Comparison of ENCODE assay signal across 8 cellular contexts in the genomic region with DNA sequence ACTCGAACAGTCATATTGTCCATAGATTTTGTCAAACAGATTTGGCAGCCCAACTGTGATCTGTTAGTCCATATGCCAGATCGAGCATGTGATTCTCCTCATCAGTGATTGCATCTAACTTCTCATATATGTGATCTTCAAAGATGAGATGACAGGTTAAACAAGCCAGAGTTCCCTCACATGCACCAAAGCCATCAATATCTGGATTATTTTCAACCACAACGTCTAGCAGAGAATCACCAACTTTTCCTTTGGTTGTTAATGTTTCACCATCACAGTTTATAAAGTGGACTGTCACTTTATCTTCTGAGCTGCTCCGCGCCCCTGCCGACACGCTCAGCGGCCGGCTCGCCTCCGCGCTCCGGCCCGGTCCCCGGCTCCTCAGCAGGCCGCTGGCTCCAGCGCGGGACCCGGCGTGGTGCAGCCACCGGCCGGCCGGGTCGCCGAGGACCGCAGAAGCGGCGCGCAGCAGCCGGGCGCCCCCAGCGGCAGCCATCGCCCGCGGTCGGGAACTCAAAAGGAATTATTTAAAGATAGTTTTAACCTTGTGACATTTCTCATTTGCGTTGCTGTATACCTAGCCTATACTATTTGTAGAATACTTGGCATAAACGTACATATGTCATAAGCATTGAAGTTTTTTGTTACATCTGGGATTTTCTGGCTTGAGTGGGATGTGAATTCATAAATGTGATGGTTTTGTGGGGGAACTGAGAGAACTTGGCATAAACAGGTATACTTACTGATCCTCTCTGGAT. TPM values are rescaled to one million over a fixed set of nuclear protein-coding genes. Genes with fewer than 3 reads are reported as not detected.
A peak's percentile ranks its signal among the peaks of the same experiment; 100 is the strongest.
DNase-seq lines count a peak whose midpoint lies in the region; ATAC-seq and TF ChIP-seq lines count a peak whose summit lies in the region.

No MANE protein-coding gene starts in this region.

- H3K36me3 Mint-ChIP-seq in glutamatergic neuron (ENCODE audit: unreplicated experiment): peaks cover 13% of the 10 kb centered on the region

- H3K36me3 ChIP-seq in BE2C: peaks cover 53% of the 10 kb centered on the region

- peaks cover 17% of the 10 kb centered on the region for H3K9me3 Mint-ChIP-seq in glutamatergic neuron (ENCODE audit: unreplicated experiment)

- no peaks in the 10 kb centered on the region for H3K9me3 ChIP-seq in BE2C

- peaks cover 25% of the 10 kb centered on the region for H3K4me1 Mint-ChIP-seq in glutamatergic neuron (ENCODE audit: low read depth, unreplicated experiment)

- H3K4me1 ChIP-seq in BE2C: peaks cover 6% of the 10 kb centered on the region; the same call in 1 of the 2 replicates

- H3K27me3 ChIP-seq in BE2C: no peaks in the 10 kb centered on the region

- H3K4me3 Mint-ChIP-seq in glutamatergic neuron (ENCODE audit: unreplicated experiment): peak overlapping the region; percentile 67

- peaks cover 8% of the 10 kb centered on the region for H3K27me3 Mint-ChIP-seq in glutamatergic neuron (ENCODE audit: unreplicated experiment)

- peak; percentile 73 for ATAC-seq in HG03280 (IDR thresholded peaks at IDR 0.05; ENCODE audit: unreplicated experiment)
- no peak for ATAC-seq in GM18873 (IDR thresholded peaks at IDR 0.05; ENCODE audit: low FRiP score, unreplicated experiment)

- H3K27ac Mint-ChIP-seq in glutamatergic neuron (ENCODE audit: unreplicated experiment): peak overlapping the region; percentile 79

- TF ChIP-seq CTCF in BE2C (IDR thresholded peaks at IDR 0.05; ENCODE audit: low read depth, low read length) (peak; percentile 36), glutamatergic neuron (IDR thresholded peaks at IDR 0.05; ENCODE audit: partially characterized antibody, unreplicated experiment) (no peak)

- no peak overlapping the region for H3K4me3 ChIP-seq in BE2C (ENCODE audit: low read depth, low read length)

- DNase-seq in BE2C (peak; percentile 60), glutamatergic neuron (peak; percentile 21), putamen (ENCODE audit: low spot score) (peak; percentile 47), DMS53 (lab: John Stamatoyannopoulos, UW) (no peak), epidermal melanocyte (ENCODE audit: insufficient read length, low spot score) (no peak)
- peak; percentile 8 for DNase-seq in activated T-helper 9 cell treated with anti-CD3 and anti-CD28 coated beads, Interleukin-2, amount 50 U/mL, for 16 hours (ENCODE audit: low read depth)

RNA-seq across cellular contexts. Expression of a gene that starts 40.1 kb away (rescaled TPM):
- 526 TPM for polyA plus RNA-seq in BE2C (2012; ENCODE audit: insufficient read depth, insufficient read length, low read depth)
- 185 TPM for total RNA-seq in glutamatergic neuron (ENCODE audit: unreplicated experiment)

Comparison
In these comparisons a context has a peak if more than half of its experiments do, and no peak if none do; other contexts are left out.
1. DNase-seq: peak in BE2C (single experiment), activated T-helper 9 cell treated with anti-CD3 and anti-CD28 coated beads, Interleukin-2, amount 50 U/mL, for 16 hours (single experiment), glutamatergic neuron (single experiment) and putamen (single experiment); none in DMS53 (single experiment) and epidermal melanocyte (single experiment).